ENCODE assay signal across 16 cellular contexts in genomic region chr2:28648147-28648546, GRCh38.
DNase-seq lines count a peak whose midpoint lies in the region; ATAC-seq, FAIRE-seq and TF ChIP-seq lines count a peak whose summit lies in the region.
"Had no signal": no experiment of that assay in that cellular context is flagged by ENCODE, and none has a peak within 500 bp of the region (broad histone marks: within the 10 kb centered on the region; RNA-seq: fewer than 3 reads in every experiment).

No MANE protein-coding gene starts in this region.

- H3K4me1 ChIP-seq in SK-N-SH (ENCODE audit: control insufficient read depth in 1 of 2, insufficient read depth in 2 of 2, low read depth in 1 of 2, low read length in 1 of 2) (peaks cover 6 to 22% of the 10 kb centered on the region in 2 experiments; a peak in 3 of 4 replicates), right cardiac atrium (ENCODE audit: control insufficient read depth, insufficient read depth, low read length) (no peaks in the 10 kb centered on the region)

- TF ChIP-seq POLR2A in H54 (IDR thresholded peaks at IDR 0.05; ENCODE audit: low read depth, low read length) = no peak

- no peak overlapping the region for H3K4me2 ChIP-seq in SK-N-SH
- H3K4me2 ChIP-seq: A549, KMS-11 had no signal

- peaks cover 31% of the 10 kb centered on the region for H3K4me1 Mint-ChIP-seq in activated T-helper 2 cell treated with anti-CD3 and anti-CD28 coated beads, Interferon-gamma antibody, Interleukin-2, Interleukin-4, amounts not matched to agents 10 μg/mL and 5 μg/mL and 100 μg/mL, durations not matched to agents 14 hours and 24 hours and 36 hours (ENCODE audit: low read depth)
- peaks cover 33% of the 10 kb centered on the region for H3K4me1 Mint-ChIP-seq in stimulated activated naive CD8-positive, alpha-beta T cell treated with anti-CD3 and anti-CD28 coated beads, Interleukin-15, amount 100 ng/mL, for 72 hours

- H4K20me1 ChIP-seq in SK-N-SH (ENCODE audit: insufficient read depth) = no peaks in the 10 kb centered on the region

- H3K27ac Mint-ChIP-seq in activated T-helper 2 cell treated with anti-CD3 and anti-CD28 coated beads, Interferon-gamma antibody, Interleukin-2, Interleukin-4, amounts not matched to agents 10 μg/mL and 5 μg/mL and 100 μg/mL, durations not matched to agents 14 hours and 24 hours and 36 hours = peak overlapping the region; percentile 70
- H3K27ac Mint-ChIP-seq in stimulated activated naive CD8-positive, alpha-beta T cell treated with anti-CD3 and anti-CD28 coated beads, Interleukin-15, amount 100 ng/mL, for 72 hours = peak overlapping the region in 1 of 2 donors; percentile 55

- FAIRE-seq in H54 (lab: Jason Lieb, UNC) = no peak
- FAIRE-seq: A549 had no signal

- intact Hi-C loops in activated T-helper 2 cell treated with anti-CD3 and anti-CD28 coated beads, Interferon-gamma antibody, Interleukin-2, Interleukin-4, amounts not matched to agents 10 μg/mL and 5 μg/mL and 100 μg/mL, durations not matched to agents 14 hours and 24 hours and 36 hours (cut with micrococcal nuclease) = loop anchor here (2.0 kb wide), 1 partner anchor 33 kb away; no protein-coding TSS in a partner anchor
- intact Hi-C loops in right cardiac atrium (cut with DNase I) = no loop called here

- TF ChIP-seq CTCF in SK-N-SH (IDR thresholded peaks at IDR 0.05) = no peak

- no peaks in the 10 kb centered on the region for H3K9me3 Mint-ChIP-seq in activated T-helper 2 cell treated with anti-CD3 and anti-CD28 coated beads, Interferon-gamma antibody, Interleukin-2, Interleukin-4, amounts not matched to agents 10 μg/mL and 5 μg/mL and 100 μg/mL, durations not matched to agents 14 hours and 24 hours and 36 hours
- no peaks in the 10 kb centered on the region for H3K9me3 Mint-ChIP-seq in stimulated activated naive CD8-positive, alpha-beta T cell treated with anti-CD3 and anti-CD28 coated beads, Interleukin-15, amount 100 ng/mL, for 72 hours
- H3K9me3 Mint-ChIP-seq: naive thymus-derived CD8-positive, alpha-beta T cell had no signal

- TF ChIP-seq EP300 in SK-N-SH (IDR thresholded peaks at IDR 0.05; ENCODE audit: borderline replicate concordance in 1 of 2, low read depth in 1 of 2, low read length in 1 of 2) = no peak

- DNase-seq in SK-N-SH (no peak), right cardiac atrium (no peak), H54 (ENCODE audit: insufficient read length, low spot score) (no peak), foreskin melanocyte (no peak), DMS153 treated with DMSO at 0.1 percent for 48 hours (lab: John Stamatoyannopoulos, UW; ENCODE audit: unreplicated experiment) (no peak)
- no peak for DNase-seq in activated T-helper 2 cell treated with anti-CD3 and anti-CD28 coated beads, Interferon-gamma antibody, Interleukin-2, Interleukin-4, amounts not matched to agents 10 μg/mL and 5 μg/mL and 100 μg/mL, durations not matched to agents 14 hours and 24 hours and 36 hours (ENCODE audit: low spot score)
- DNase-seq in stimulated activated naive CD8-positive, alpha-beta T cell treated with anti-CD3 and anti-CD28 coated beads, Interleukin-15, amount 100 ng/mL, for 72 hours = no peak
- DNase-seq: adrenal gland; COR-L47; naive thymus-derived CD8-positive, alpha-beta T cell; NCI-H1694; NCI-H526 treated with DMSO at 0.1 percent for 48 hours; SHP77 had no signal

- ATAC-seq in SK-N-SH treated with all-trans-retinoic acid at 6 μM for 48 hours (peak; percentile 61), right cardiac atrium (peak; percentile 80 to 87)
- peak; percentile 22 for ATAC-seq in stimulated activated naive CD8-positive, alpha-beta T cell treated with anti-CD3 and anti-CD28 coated beads, Interleukin-15, amount 100 ng/mL, for 72 hours
- ATAC-seq: A549; naive thymus-derived CD8-positive, alpha-beta T cell had no signal

- H3K9ac ChIP-seq in SK-N-SH = no peak overlapping the region
- H3K9ac ChIP-seq: KMS-11 had no signal

- no peaks in the 10 kb centered on the region for H3K36me3 ChIP-seq in SK-N-SH (replicated peaks in 1 of 2; ENCODE audit: control insufficient read depth in 1 of 2, insufficient read depth in 2 of 2, low read length in 1 of 2)
- H3K36me3 ChIP-seq: adrenal gland had no signal

- no peak overlapping the region for H3K4me3 Mint-ChIP-seq in activated T-helper 2 cell treated with anti-CD3 and anti-CD28 coated beads, Interferon-gamma antibody, Interleukin-2, Interleukin-4, amounts not matched to agents 10 μg/mL and 5 μg/mL and 100 μg/mL, durations not matched to agents 14 hours and 24 hours and 36 hours (ENCODE audit: low read depth)
- H3K4me3 Mint-ChIP-seq in stimulated activated naive CD8-positive, alpha-beta T cell treated with anti-CD3 and anti-CD28 coated beads, Interleukin-15, amount 100 ng/mL, for 72 hours = peak overlapping the region in 1 of 2 donors; percentile 24
- H3K4me3 Mint-ChIP-seq: naive thymus-derived CD8-positive, alpha-beta T cell had no signal

- no peaks in the 10 kb centered on the region for H3K9me3 ChIP-seq in SK-N-SH
- H3K9me3 ChIP-seq in right cardiac atrium (ENCODE audit: control insufficient read depth, low read length) = no peaks in the 10 kb centered on the region
- H3K9me3 ChIP-seq: A549, adrenal gland had no signal

- no peak overlapping the region for H2AFZ ChIP-seq in SK-N-SH (ENCODE audit: low read depth)

- no peaks in the 10 kb centered on the region for H3K27me3 ChIP-seq in SK-N-SH (ENCODE audit: insufficient read depth)
- no peaks in the 10 kb centered on the region for H3K27me3 ChIP-seq in right cardiac atrium (ENCODE audit: control insufficient read depth, insufficient read depth)
- H3K27me3 ChIP-seq: adrenal gland had no signal

- no peaks in the 10 kb centered on the region for H3K27me3 Mint-ChIP-seq in activated T-helper 2 cell treated with anti-CD3 and anti-CD28 coated beads, Interferon-gamma antibody, Interleukin-2, Interleukin-4, amounts not matched to agents 10 μg/mL and 5 μg/mL and 100 μg/mL, durations not matched to agents 14 hours and 24 hours and 36 hours (ENCODE audit: low read depth)
- no peaks in the 10 kb centered on the region for H3K27me3 Mint-ChIP-seq in stimulated activated naive CD8-positive, alpha-beta T cell treated with anti-CD3 and anti-CD28 coated beads, Interleukin-15, amount 100 ng/mL, for 72 hours
- H3K27me3 Mint-ChIP-seq: naive thymus-derived CD8-positive, alpha-beta T cell had no signal

- no peaks in the 10 kb centered on the region for H3K79me2 ChIP-seq in SK-N-SH (ENCODE audit: insufficient read depth)

- CTCF ChIA-PET in SK-N-SH (lab: Yijun Ruan, JAX) = interaction anchor here (1.0 kb wide), 1 partner anchor 13 kb away, joined by 4 read pairs; no protein-coding TSS in a partner anchor

- POLR2A ChIA-PET in SK-N-SH (lab: Yijun Ruan, JAX) = interaction anchor here (1.2 kb wide), 1 partner anchor 104 kb away, joined by 3 read pairs; the partner anchor contains the start of gene PPP1CB

- peaks cover 14% of the 10 kb centered on the region for H3F3A ChIP-seq in SK-N-SH (replicated peaks; ENCODE audit: insufficient read depth)

- H3K9me2 ChIP-seq in SK-N-SH = no peaks in the 10 kb centered on the region

- WGBS in SK-N-SH (ENCODE audit: low lambda C conversion rate) = 85% methylated on average over 3 of the region's 3 CpGs
- 52% methylated on average over 3 of the region's 3 CpGs for WGBS in right cardiac atrium

- no peaks in the 10 kb centered on the region for H3K36me3 Mint-ChIP-seq in activated T-helper 2 cell treated with anti-CD3 and anti-CD28 coated beads, Interferon-gamma antibody, Interleukin-2, Interleukin-4, amounts not matched to agents 10 μg/mL and 5 μg/mL and 100 μg/mL, durations not matched to agents 14 hours and 24 hours and 36 hours (ENCODE audit: low read depth)
- H3K36me3 Mint-ChIP-seq: naive thymus-derived CD8-positive, alpha-beta T cell had no signal

- H3K27ac ChIP-seq in SK-N-SH (ENCODE audit: low read depth in 2 of 2, low read length in 1 of 2) = no peak overlapping the region
- H3K27ac ChIP-seq in right cardiac atrium (ENCODE audit: low read length) = no peak overlapping the region
- H3K27ac ChIP-seq: adrenal gland, KMS-11 had no signal

- TF ChIP-seq RAD21 in SK-N-SH (IDR thresholded peaks at IDR 0.05; ENCODE audit: low read length) = no peak

- no peak overlapping the region for H3K4me3 ChIP-seq in SK-N-SH (ENCODE audit: low read depth in 2 of 2, low read length in 1 of 2)
- no peak overlapping the region for H3K4me3 ChIP-seq in right cardiac atrium (ENCODE audit: low read length)
- H3K4me3 ChIP-seq: A549, adrenal gland had no signal

TF ChIP-seq in SK-N-SH treated with all-trans-retinoic acid at 6 μM for 48 hours, 23 proteins besides CTCF, POLR2A, EP300 and RAD21:
- no peak for TF ChIP-seq PATZ1 (CRISPR knock-in tag; IDR thresholded peaks at IDR 0.05; ENCODE audit: borderline replicate concordance)

TF ChIP-seq in SK-N-SH, 30 proteins besides CTCF, POLR2A, EP300 and RAD21 (continues in another document):
- TF ChIP-seq RFX5 (IDR thresholded peaks at IDR 0.05; ENCODE audit: low read length) = no peak
- TF ChIP-seq CHD2 (IDR thresholded peaks at IDR 0.05; ENCODE audit: low read length, partially characterized antibody) = no peak
- TF ChIP-seq SMC3 (IDR thresholded peaks at IDR 0.05; ENCODE audit: low read depth, low read length) = no peak
- no peak for TF ChIP-seq NRF1 (IDR thresholded peaks at IDR 0.05; ENCODE audit: low read depth, low read length)
- TF ChIP-seq REST (IDR thresholded peaks at IDR 0.05; ENCODE audit: low read depth, low read length) = no peak
- no peak for TF ChIP-seq SIN3A (IDR thresholded peaks at IDR 0.05; ENCODE audit: borderline replicate concordance, low read depth, low read length)

Comparison
In these comparisons a context has a peak if more than half of its experiments do, and no peak if none do; other contexts are left out.
1. ATAC-seq: peak in every context shown above with its lines; median percentile 84 in right cardiac atrium; 61 in SK-N-SH treated with all-trans-retinoic acid at 6 μM for 48 hours; 22 in stimulated activated naive CD8-positive, alpha-beta T cell treated with anti-CD3 and anti-CD28 coated beads, Interleukin-15, amount 100 ng/mL, for 72 hours.